Comparison of ENCODE assay signal across 10 cellular contexts in the genomic region with DNA sequence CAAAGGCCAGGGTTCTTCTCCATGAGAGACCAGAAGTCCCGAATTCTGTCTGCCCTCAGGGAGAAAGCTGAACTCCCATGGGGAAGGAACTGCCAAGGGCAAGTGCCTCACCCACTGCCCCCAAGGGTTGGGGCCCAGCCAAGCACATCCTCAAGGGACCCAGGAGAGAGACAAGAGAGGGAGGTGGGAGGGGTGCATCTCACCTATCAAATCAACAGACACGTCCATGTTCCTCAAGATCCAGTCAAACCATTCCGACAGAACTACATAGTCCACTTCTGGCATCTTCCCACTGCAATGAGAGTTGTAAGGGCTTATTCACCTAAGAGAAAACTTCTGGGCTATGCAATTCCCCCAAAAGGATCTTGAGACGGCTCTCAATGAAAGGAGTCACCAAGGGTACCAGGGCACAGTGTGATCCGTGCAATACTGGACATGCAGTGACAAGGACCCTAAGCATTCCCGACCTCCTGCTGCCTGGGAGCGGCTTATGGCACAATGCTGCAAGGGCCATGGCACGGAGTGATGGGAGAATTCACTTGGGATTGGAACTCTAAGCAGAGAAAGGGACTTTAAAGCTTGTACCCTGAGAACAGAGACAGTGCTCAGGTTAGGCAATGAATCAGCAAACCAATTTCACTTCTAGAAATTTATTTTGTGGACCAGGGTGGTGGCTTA. TPM values are rescaled to one million over a fixed set of nuclear protein-coding genes. Genes with fewer than 3 reads are reported as not detected.
A peak's percentile ranks its signal among the peaks of the same experiment; 100 is the strongest.
DNase-seq lines count a peak whose midpoint lies in the region; ATAC-seq, FAIRE-seq and TF ChIP-seq lines count a peak whose summit lies in the region.
"Had no signal": no experiment of that assay in that cellular context is flagged by ENCODE, and none has a peak within 500 bp of the region (broad histone marks: within the 10 kb centered on the region; RNA-seq: fewer than 3 reads in every experiment).

No MANE protein-coding gene starts in this region.

- ATAC-seq in activated CD8-positive, alpha-beta T cell treated with anti-CD3 and anti-CD28 coated beads for 36 hours, result no peak
- ATAC-seq in stimulated activated effector memory CD8-positive, alpha-beta T cell treated with anti-CD3 and anti-CD28 coated beads, Interleukin-12 subunit alpha, Interleukin-12 subunit beta, amount 100 ng/mL, for 72 hours, result no peak
- no peak for ATAC-seq in GM21717 (IDR thresholded peaks at IDR 0.05; ENCODE audit: unreplicated experiment)
- ATAC-seq in GM18502 (IDR thresholded peaks at IDR 0.05; ENCODE audit: poor library complexity, unreplicated experiment), result no peak

- dilution Hi-C loops in keratinocyte (cut with MboI; ENCODE audit: extremely low pct_ligation_motif_present, low sequenced_read_pairs), result no loop called here

- POLR2A ChIA-PET in activated CD8-positive, alpha-beta T cell treated with anti-CD3 and anti-CD28 coated beads for 36 hours (lab: Charles Lee), result no interaction called here

- H3K4me3 ChIP-seq in HL-60 (replicated peaks; ENCODE audit: insufficient read depth, low read length), result no peak overlapping the region
- H3K4me3 ChIP-seq in keratinocyte (ENCODE audit: control insufficient read depth in 2 of 3, extremely low read depth in 1 of 3, insufficient read depth in 2 of 3, low read depth in 1 of 3, low read length in 3 of 3), result no peak overlapping the region
- H3K4me3 ChIP-seq: mucosa of descending colon had no signal

- H3K36me3 ChIP-seq in keratinocyte (ENCODE audit: control insufficient read depth in 2 of 2, extremely low read depth in 1 of 2, insufficient read depth in 2 of 2, low read length in 2 of 2), result peaks cover 0 to 5% of the 10 kb centered on the region in 2 experiments

- H3K4me3 Mint-ChIP-seq in activated CD8-positive, alpha-beta T cell treated with anti-CD3 and anti-CD28 coated beads for 36 hours, result peak overlapping the region; percentile 78
- H3K4me3 Mint-ChIP-seq in stimulated activated effector memory CD8-positive, alpha-beta T cell treated with anti-CD3 and anti-CD28 coated beads, Interleukin-12 subunit alpha, Interleukin-12 subunit beta, amount 100 ng/mL, for 72 hours, result peak overlapping the region; percentile 86

- H3K27me3 ChIP-seq in HL-60 (ENCODE audit: insufficient read depth, poor library complexity, severe bottlenecking) (no peaks in the 10 kb centered on the region), keratinocyte (ENCODE audit: control insufficient read depth, extremely low read depth, insufficient read depth, low read length) (no peaks in the 10 kb centered on the region)

- no peak overlapping the region for H2AFZ ChIP-seq in keratinocyte (ENCODE audit: control insufficient read depth, low read length)

- peaks cover 69% of the 10 kb centered on the region for H3K4me1 Mint-ChIP-seq in activated CD8-positive, alpha-beta T cell treated with anti-CD3 and anti-CD28 coated beads for 36 hours (ENCODE audit: low read depth)
- peaks cover 72% of the 10 kb centered on the region for H3K4me1 Mint-ChIP-seq in stimulated activated effector memory CD8-positive, alpha-beta T cell treated with anti-CD3 and anti-CD28 coated beads, Interleukin-12 subunit alpha, Interleukin-12 subunit beta, amount 100 ng/mL, for 72 hours

- H3K27ac Mint-ChIP-seq in activated CD8-positive, alpha-beta T cell treated with anti-CD3 and anti-CD28 coated beads for 36 hours, result peak overlapping the region; percentile 97
- peak overlapping the region; percentile 98 for H3K27ac Mint-ChIP-seq in stimulated activated effector memory CD8-positive, alpha-beta T cell treated with anti-CD3 and anti-CD28 coated beads, Interleukin-12 subunit alpha, Interleukin-12 subunit beta, amount 100 ng/mL, for 72 hours

- peak overlapping the region; percentile 48 for H3K9ac ChIP-seq in keratinocyte (ENCODE audit: control insufficient read depth, extremely low read depth, insufficient read depth, low read length)

- H3K4me2 ChIP-seq in keratinocyte (ENCODE audit: control insufficient read depth, extremely low read depth, insufficient read depth, low read depth, low read length), result no peak overlapping the region

- CTCF ChIA-PET in activated CD8-positive, alpha-beta T cell treated with anti-CD3 and anti-CD28 coated beads for 36 hours (lab: Charles Lee), result interaction anchor here (0.9 to 1.3 kb wide), 4 partner anchors 72 to 161 kb away, joined by 3 to 4 read pairs (median 4); no protein-coding TSS in a partner anchor

- peaks cover 3% of the 10 kb centered on the region for H3K9me1 ChIP-seq in keratinocyte (ENCODE audit: control insufficient read depth, extremely low read depth, insufficient read depth, low read length)

- H3K9me3 Mint-ChIP-seq in activated CD8-positive, alpha-beta T cell treated with anti-CD3 and anti-CD28 coated beads for 36 hours, result no peaks in the 10 kb centered on the region
- H3K9me3 Mint-ChIP-seq in stimulated activated effector memory CD8-positive, alpha-beta T cell treated with anti-CD3 and anti-CD28 coated beads, Interleukin-12 subunit alpha, Interleukin-12 subunit beta, amount 100 ng/mL, for 72 hours, result no peaks in the 10 kb centered on the region

- FAIRE-seq in keratinocyte (lab: Jason Lieb, UNC), result no peak

- H3K36me3 Mint-ChIP-seq in activated CD8-positive, alpha-beta T cell treated with anti-CD3 and anti-CD28 coated beads for 36 hours (ENCODE audit: low read depth), result no peaks in the 10 kb centered on the region
- peaks cover 20% of the 10 kb centered on the region for H3K36me3 Mint-ChIP-seq in stimulated activated effector memory CD8-positive, alpha-beta T cell treated with anti-CD3 and anti-CD28 coated beads, Interleukin-12 subunit alpha, Interleukin-12 subunit beta, amount 100 ng/mL, for 72 hours

- no peaks in the 10 kb centered on the region for H3K27me3 Mint-ChIP-seq in activated CD8-positive, alpha-beta T cell treated with anti-CD3 and anti-CD28 coated beads for 36 hours

- DNase-seq in HL-60 (ENCODE audit: low read depth in 1 of 2, low spot score in 1 of 2), result peak in 1 of 2 experiments; percentile 38
- no peak for DNase-seq in activated CD8-positive, alpha-beta T cell treated with anti-CD3 and anti-CD28 coated beads for 36 hours
- DNase-seq in keratinocyte (ENCODE audit: low read depth, low spot score), result no peak
- no peak for DNase-seq in stimulated activated effector memory CD8-positive, alpha-beta T cell treated with anti-CD3 and anti-CD28 coated beads, Interleukin-12 subunit alpha, Interleukin-12 subunit beta, amount 100 ng/mL, for 72 hours (ENCODE audit: low spot score in 2 of 2)
- DNase-seq in cerebellum (ENCODE audit: low spot score), result no peak
- no peak for DNase-seq in GM19240 (ENCODE audit: insufficient read length, low spot score)
- DNase-seq: NCI-H187 had no signal

- H3K9me3 ChIP-seq in keratinocyte (ENCODE audit: control insufficient read depth, low read depth, low read length), result no peaks in the 10 kb centered on the region
- H3K9me3 ChIP-seq: mucosa of descending colon had no signal

- H3K27ac ChIP-seq in HL-60 (replicated peaks) (peak overlapping the region; percentile 95), keratinocyte (ENCODE audit: control insufficient read depth, insufficient read depth, low read length) (peak overlapping the region; percentile 72)

- intact Hi-C loops in activated CD8-positive, alpha-beta T cell treated with anti-CD3 and anti-CD28 coated beads for 36 hours (cut with micrococcal nuclease), result loop anchor here (2.0 kb wide), 1 partner anchor 33 kb away; a partner anchor contains a TSS

- H3K4me1 ChIP-seq in keratinocyte (ENCODE audit: control insufficient read depth, extremely low read depth, insufficient read depth, low read length), result peaks cover 57% of the 10 kb centered on the region

- H3K79me2 ChIP-seq in keratinocyte (ENCODE audit: control insufficient read depth, insufficient read depth, low read length), result no peaks in the 10 kb centered on the region

- TF ChIP-seq CTCF in HL-60 (IDR thresholded peaks at IDR 0.05; ENCODE audit: insufficient read depth, low read length) (no peak), keratinocyte (optimal IDR thresholded peaks at IDR 0.05 in 1 of 3, IDR thresholded peaks at IDR 0.05 in 1 of 3, conservative IDR thresholded peaks at IDR 0.05 in 1 of 3; ENCODE audit: extremely low read depth in 1 of 3, insufficient read depth in 2 of 3, low read length in 3 of 3) (no peak)
- TF ChIP-seq CTCF in activated CD8-positive, alpha-beta T cell treated with anti-CD3 and anti-CD28 coated beads for 36 hours (IDR thresholded peaks at IDR 0.05), result no peak

- no peaks in the 10 kb centered on the region for H4K20me1 ChIP-seq in keratinocyte (ENCODE audit: control insufficient read depth, extremely low read depth, insufficient read depth, low read length)

RNA-seq across cellular contexts. Expression of a gene that starts 32.2 kb away (rescaled TPM):
- total RNA-seq in activated CD8-positive, alpha-beta T cell treated with anti-CD3 and anti-CD28 coated beads for 36 hours, result 1 to 10 TPM; 3.2 to 4.4 TPM
- 19.7 to 26.3 TPM (median 22.4 TPM) in 3 replicates for polyA plus RNA-seq in keratinocyte
- polyA plus RNA-seq in keratinocyte (2011; ENCODE audit: low read depth), result 31.6 TPM
- 23.0 and 24.8 TPM in 2 replicates for polyA plus RNA-seq in keratinocyte (2011; cell fraction: cytosol; rRNA removed)
- 29.8 and 36.3 TPM in 2 replicates for polyA plus RNA-seq in keratinocyte (2011; cell fraction: nucleus; rRNA removed)
- polyA plus RNA-seq in keratinocyte (2012; ENCODE audit: low replicate concordance), result 12.9 and 18.8 TPM in 2 replicates
- 22.8 to 59.0 TPM (median 58.9 TPM) in 3 replicates for polyA minus RNA-seq in keratinocyte
- polyA minus RNA-seq in keratinocyte (2011; cell fraction: cytosol; rRNA and poly(A)+ RNA removed), result 23.4 TPM
- 12.1 and 17.3 TPM in 2 replicates for polyA minus RNA-seq in keratinocyte (2011; cell fraction: nucleus; rRNA and poly(A)+ RNA removed)
- 26.6 TPM for total RNA-seq in cerebellum

RNA-seq across cellular contexts. Expression of a gene that starts 34.7 kb away (rescaled TPM):
- total RNA-seq in activated CD8-positive, alpha-beta T cell treated with anti-CD3 and anti-CD28 coated beads for 36 hours, result 10 to 100 TPM; 99.0 to 99.7 TPM
- 34.7 to 40.3 TPM (median 38.0 TPM) in 3 replicates for polyA plus RNA-seq in keratinocyte
- not detected for polyA plus RNA-seq in keratinocyte (2011; ENCODE audit: low read depth)
- 33.9 and 39.4 TPM in 2 replicates for polyA plus RNA-seq in keratinocyte (2011; cell fraction: cytosol; rRNA removed)
- 16.9 and 18.1 TPM in 2 replicates for polyA plus RNA-seq in keratinocyte (2011; cell fraction: nucleus; rRNA removed)
- 11.9 and 38.6 TPM in 2 replicates for polyA plus RNA-seq in keratinocyte (2012; ENCODE audit: low replicate concordance)
- 11.2 to 17.1 TPM (median 12.5 TPM) in 3 replicates for polyA minus RNA-seq in keratinocyte
- polyA minus RNA-seq in keratinocyte (2011; cell fraction: cytosol; rRNA and poly(A)+ RNA removed), result 33.2 TPM
- 5.6 and 8.8 TPM in 2 replicates for polyA minus RNA-seq in keratinocyte (2011; cell fraction: nucleus; rRNA and poly(A)+ RNA removed)
- 45.0 TPM for total RNA-seq in cerebellum

RNA-seq across cellular contexts. Expression of a gene that starts 48.5 kb away (rescaled TPM):
- 1 to 10 TPM; 5.4 to 6.2 TPM for total RNA-seq in activated CD8-positive, alpha-beta T cell treated with anti-CD3 and anti-CD28 coated beads for 36 hours
- polyA plus RNA-seq in keratinocyte, result 0.23 to 0.85 TPM (median 0.24 TPM) in 3 replicates
- polyA plus RNA-seq in keratinocyte (2011; ENCODE audit: low read depth), result not detected
- 0.09 and 0.64 TPM in 2 replicates for polyA plus RNA-seq in keratinocyte (2011; cell fraction: cytosol; rRNA removed)
- 0.36 and 0.44 TPM in 2 replicates for polyA plus RNA-seq in keratinocyte (2011; cell fraction: nucleus; rRNA removed)
- 0.33 and 0.37 TPM in 2 replicates for polyA plus RNA-seq in keratinocyte (2012; ENCODE audit: low replicate concordance)
- polyA minus RNA-seq in keratinocyte, result 0.33 TPM in 1 of 3 replicates, not detected in the others
- polyA minus RNA-seq in keratinocyte (2011; cell fraction: cytosol; rRNA and poly(A)+ RNA removed), result 3.1 TPM
- 0.84 and 0.93 TPM in 2 replicates for polyA minus RNA-seq in keratinocyte (2011; cell fraction: nucleus; rRNA and poly(A)+ RNA removed)
- 7.6 TPM for total RNA-seq in cerebellum
